ENCODE assay signal across 8 cellular contexts in genomic region chr2:110384121-110385119, GRCh38.
DNase-seq lines count a peak whose midpoint lies in the region; ATAC-seq and TF ChIP-seq lines count a peak whose summit lies in the region.
"Not testable (repeated sequence)": the region's sequence is repeated elsewhere in the genome, so short reads cannot be mapped to it uniquely, and the experiment has no call there.

No MANE protein-coding gene starts in this region.

- TF ChIP-seq CTCF in GM23338 (conservative IDR thresholded peaks at IDR 0.05; ENCODE audit: low read depth in 2 of 2); lower lobe of right lung (IDR thresholded peaks at IDR 0.05); gastrocnemius medialis (IDR thresholded peaks at IDR 0.05 in 4 of 5, conservative IDR thresholded peaks at IDR 0.05 in 1 of 5): not testable (repeated sequence)

- H3K27ac ChIP-seq in GM23338 (ENCODE audit: low read depth); lower lobe of right lung; gastrocnemius medialis; aorta (ENCODE audit: low read depth in 1 of 2, low read length in 2 of 2): not testable (repeated sequence)

- not testable (repeated sequence) for H3K36me3 Mint-ChIP-seq in GM23338 (ENCODE audit: low read depth); activated T-cell treated with anti-CD3 and anti-CD28 coated beads, Interleukin-2, amount 50 U/mL, for 4 hours (ENCODE audit: insufficient read depth); effector memory CD8-positive, alpha-beta T cell (ENCODE audit: insufficient read depth)

- H3K4me3 ChIP-seq in GM23338; lower lobe of right lung; gastrocnemius medialis; aorta (ENCODE audit: low read length in 2 of 2): not testable (repeated sequence)

- H2AFZ ChIP-seq in GM23338, result not testable (repeated sequence)

- in situ Hi-C loops in gastrocnemius medialis (cut with MboI; ENCODE audit: low sequenced_read_pairs in 4 of 4), result not testable (repeated sequence)

- H3K27me3 ChIP-seq in GM23338 (ENCODE audit: insufficient read depth); lower lobe of right lung (ENCODE audit: low read depth); gastrocnemius medialis; aorta (ENCODE audit: control insufficient read depth in 1 of 2, insufficient read depth in 2 of 2, low read length in 1 of 2): not testable (repeated sequence)

- not testable (repeated sequence) for H3K4me3 Mint-ChIP-seq in GM23338; activated T-cell treated with anti-CD3 and anti-CD28 coated beads, Interleukin-2, amount 50 U/mL, for 4 hours
- H3K4me3 Mint-ChIP-seq in effector memory CD8-positive, alpha-beta T cell, result peak overlapping the region in 1 of 2 donors; percentile 31

- not testable (repeated sequence) for H3K79me2 ChIP-seq in GM23338 (replicated peaks; ENCODE audit: insufficient read depth)

- DNase-seq in GM23338 (ENCODE audit: low spot score); activated T-cell treated with anti-CD3 and anti-CD28 coated beads, Interleukin-2, amount 50 U/mL, for 4 hours; effector memory CD8-positive, alpha-beta T cell; left cardiac atrium; lower lobe of right lung; gastrocnemius medialis; aorta: not testable (repeated sequence)

- TF ChIP-seq POLR2A in gastrocnemius medialis (IDR thresholded peaks at IDR 0.05), result not testable (repeated sequence)

- not testable (repeated sequence) for H3K4me2 ChIP-seq in GM23338

- H3K9me3 ChIP-seq in lower lobe of right lung; gastrocnemius medialis; aorta (ENCODE audit: control insufficient read depth, low read length): not testable (repeated sequence)

- not testable (repeated sequence) for H4K20me1 ChIP-seq in GM23338 (replicated peaks; ENCODE audit: insufficient read depth)

- not testable (repeated sequence) for H3K9me3 Mint-ChIP-seq in GM23338; activated T-cell treated with anti-CD3 and anti-CD28 coated beads, Interleukin-2, amount 50 U/mL, for 4 hours; effector memory CD8-positive, alpha-beta T cell

- intact Hi-C loops in left cardiac atrium (cut with DNase I); lower lobe of right lung (cut with DNase I); gastrocnemius medialis (cut with DNase I; ENCODE audit: low total_unique reads); aorta (cut with DNase I): not testable (repeated sequence)

- H3K27ac Mint-ChIP-seq in GM23338; effector memory CD8-positive, alpha-beta T cell: not testable (repeated sequence)

- H3K4me1 ChIP-seq in GM23338 (ENCODE audit: insufficient read depth); lower lobe of right lung; gastrocnemius medialis; aorta (ENCODE audit: control insufficient read depth in 1 of 2, insufficient read depth in 2 of 2, low read length in 2 of 2): not testable (repeated sequence)

- not testable (repeated sequence) for H3K27me3 Mint-ChIP-seq in GM23338 (ENCODE audit: insufficient read depth, low read depth, poor library complexity); activated T-cell treated with anti-CD3 and anti-CD28 coated beads, Interleukin-2, amount 50 U/mL, for 4 hours (ENCODE audit: low read depth); effector memory CD8-positive, alpha-beta T cell

- ATAC-seq in GM23338 (peak; percentile 81), SK-N-SH treated with all-trans-retinoic acid at 6 μM for 48 hours (peak; percentile 26), left cardiac atrium (peak; percentile 82 to 89), lower lobe of right lung (peak; percentile 91 to 93), gastrocnemius medialis (peak; percentile 59 to 73), aorta (ENCODE audit: low FRiP score) (peak; percentile 84)
- ATAC-seq in activated T-cell treated with anti-CD3 and anti-CD28 coated beads, Interleukin-2, amount 50 U/mL, for 4 hours, result peak; percentile 56 to 65
- peak; percentile 10 for ATAC-seq in effector memory CD8-positive, alpha-beta T cell (replicated peaks)

- not testable (repeated sequence) for H3K36me3 ChIP-seq in GM23338 (ENCODE audit: insufficient read depth); lower lobe of right lung; gastrocnemius medialis; aorta (ENCODE audit: control insufficient read depth in 1 of 2, insufficient read depth in 2 of 2, low read length in 1 of 2)

- no CpG with 5 or more reads among the region's 63 CpGs for WGBS in aorta, 2 donors

- H3K4me1 Mint-ChIP-seq in GM23338; activated T-cell treated with anti-CD3 and anti-CD28 coated beads, Interleukin-2, amount 50 U/mL, for 4 hours (ENCODE audit: low read depth); effector memory CD8-positive, alpha-beta T cell (ENCODE audit: low read depth in 2 of 2): not testable (repeated sequence)

- H3K9me2 ChIP-seq in GM23338 (ENCODE audit: insufficient read depth), result not testable (repeated sequence)

- not testable (repeated sequence) for H3F3A ChIP-seq in GM23338 (replicated peaks; ENCODE audit: low read depth)

Comparison
In these comparisons a context has a peak if more than half of its experiments do, and no peak if none do; other contexts are left out.
1. ATAC-seq: peak in every context shown above with its lines; median percentile 92 in lower lobe of right lung; 86 in left cardiac atrium; 84 in aorta; 81 in GM23338; 66 in gastrocnemius medialis; 60 in activated T-cell treated with anti-CD3 and anti-CD28 coated beads, Interleukin-2, amount 50 U/mL, for 4 hours; 26 in SK-N-SH treated with all-trans-retinoic acid at 6 μM for 48 hours; 10 in effector memory CD8-positive, alpha-beta T cell.